Comparison of ENCODE assay signal across 21 cellular contexts in genomic region chr9:99114049-99114440, GRCh38. TPM values are rescaled to one million over a fixed set of nuclear protein-coding genes. Genes with fewer than 3 reads are reported as not detected.
A peak's percentile ranks its signal among the peaks of the same experiment; 100 is the strongest.
DNase-seq lines count a peak whose midpoint lies in the region; ATAC-seq and TF ChIP-seq lines count a peak whose summit lies in the region.
"Had no signal": no experiment of that assay in that cellular context is flagged by ENCODE, and none has a peak within 500 bp of the region (broad histone marks: within the 10 kb centered on the region; RNA-seq: fewer than 3 reads in every experiment).

No MANE protein-coding gene starts in this region.

- no peak for TF ChIP-seq POLR2A in gastroesophageal sphincter (IDR thresholded peaks at IDR 0.05)

- TF ChIP-seq EP300 in gastroesophageal sphincter (IDR thresholded peaks at IDR 0.05), result no peak

- H3K4me1 Mint-ChIP-seq in CD8-positive, alpha-beta T cell (ENCODE audit: low read depth), result peaks cover 90% of the 10 kb centered on the region
- peaks cover 63 to 74% of the 10 kb centered on the region in 2 donors for H3K4me1 Mint-ChIP-seq in effector memory CD8-positive, alpha-beta T cell (ENCODE audit: low read depth in 2 of 2)
- H3K4me1 Mint-ChIP-seq in neural progenitor cell, result peaks cover 12% of the 10 kb centered on the region

- H3K9me3 Mint-ChIP-seq in CD8-positive, alpha-beta T cell, result peaks cover 3% of the 10 kb centered on the region
- H3K9me3 Mint-ChIP-seq in effector memory CD8-positive, alpha-beta T cell, result no peaks in the 10 kb centered on the region
- peaks cover 39% of the 10 kb centered on the region for H3K9me3 Mint-ChIP-seq in neural progenitor cell
- H3K9me3 Mint-ChIP-seq: stimulated activated naive CD8-positive, alpha-beta T cell treated with anti-CD3 and anti-CD28 coated beads, Interleukin-15, Interleukin-2, amounts not matched to agents 100 ng/mL and 50 ng/mL, for 24 hours had no signal

- H3K27me3 Mint-ChIP-seq in CD8-positive, alpha-beta T cell (ENCODE audit: low read depth), result no peaks in the 10 kb centered on the region
- H3K27me3 Mint-ChIP-seq in effector memory CD8-positive, alpha-beta T cell, result no peaks in the 10 kb centered on the region
- H3K27me3 Mint-ChIP-seq in neural progenitor cell (ENCODE audit: insufficient read depth, low read depth), result no peaks in the 10 kb centered on the region
- H3K27me3 Mint-ChIP-seq: stimulated activated naive CD8-positive, alpha-beta T cell treated with anti-CD3 and anti-CD28 coated beads, Interleukin-15, Interleukin-2, amounts not matched to agents 100 ng/mL and 50 ng/mL, for 24 hours had no signal

- peaks cover 96% of the 10 kb centered on the region for H4K20me1 ChIP-seq in neural progenitor cell (ENCODE audit: low read depth)

- no peaks in the 10 kb centered on the region for H3K36me3 ChIP-seq in CD8-positive, alpha-beta T cell (ENCODE audit: insufficient read depth, low read length)
- H3K36me3 ChIP-seq in neural progenitor cell, result no peaks in the 10 kb centered on the region
- no peaks in the 10 kb centered on the region for H3K36me3 ChIP-seq in gastroesophageal sphincter
- H3K36me3 ChIP-seq: cardiac muscle cell, thyroid gland had no signal

- H3K4me2 ChIP-seq in neural progenitor cell, result peak overlapping the region; percentile 8
- H3K4me2 ChIP-seq: hepatocyte, KMS-11 had no signal

- no peak for TF ChIP-seq CTCF in CD8-positive, alpha-beta T cell (IDR thresholded peaks at IDR 0.05)
- TF ChIP-seq CTCF in neural progenitor cell (IDR thresholded peaks at IDR 0.05) (no peak), gastroesophageal sphincter (IDR thresholded peaks at IDR 0.05) (no peak)

- no peak for ATAC-seq in CD8-positive, alpha-beta T cell
- no peak for ATAC-seq in effector memory CD8-positive, alpha-beta T cell (replicated peaks)
- no peak for ATAC-seq in gastroesophageal sphincter

- H3F3A ChIP-seq in neural progenitor cell (ENCODE audit: low read depth), result peaks cover 31% of the 10 kb centered on the region

- POLR2A ChIA-PET in CD8-positive, alpha-beta T cell (lab: Charles Lee), result interaction anchor here (0.8 to 3.4 kb wide), 8 partner anchors 8 to 101 kb away, joined by 3 to 15 read pairs (median 3); partner anchors contain the start of gene TGFBR1

- intact Hi-C loops in CD8-positive, alpha-beta T cell (cut with DNase I, micrococcal nuclease), result loop anchor here in 1 of 2 experiments (5.0 kb wide), 1 partner anchor 708 kb away; the partner anchor contains the start of gene NR4A3

- CTCF ChIA-PET in CD8-positive, alpha-beta T cell (lab: Charles Lee), result interaction anchor here (1.1 to 3.0 kb wide), 11 partner anchors 11 to 116 kb away, joined by 3 to 15 read pairs (median 6); no protein-coding TSS in a partner anchor

- H3K9ac ChIP-seq in neural progenitor cell, result no peak overlapping the region
- H3K9ac ChIP-seq: KMS-11 had no signal

- 40 to 70% methylated on average over 3 of the region's 3 CpGs for WGBS in gastroesophageal sphincter (ENCODE audit: low coverage in 1 of 2), 2 donors

- H3K4me3 Mint-ChIP-seq in CD8-positive, alpha-beta T cell, result peak overlapping the region; percentile 30
- H3K4me3 Mint-ChIP-seq in effector memory CD8-positive, alpha-beta T cell, result peak overlapping the region; percentile 9 to 74
- H3K4me3 Mint-ChIP-seq in neural progenitor cell, result no peak overlapping the region

- DNase-seq in CD8-positive, alpha-beta T cell, result no peak
- DNase-seq in M059J (ENCODE audit: low read depth) (peak; percentile 48), neural progenitor cell (ENCODE audit: low spot score) (no peak), cerebellar nuclear complex (lab: John Stamatoyannopoulos, UW) (no peak)
- DNase-seq in effector memory CD8-positive, alpha-beta T cell, result no peak
- DNase-seq in activated naive CD4-positive, alpha-beta T cell treated with Interleukin-2 at 50 U/mL for 16 hours, result no peak
- DNase-seq: amniotic stem cell; COR-L47; NCI-H1048; NCI-H187 treated with DMSO at 0.1 percent for 48 hours; nucleus accumbens; retina; Right ventricle myocardium superior; stimulated activated CD4-positive, alpha-beta T cell treated with anti-CD3 and anti-CD28 coated beads, Interleukin-12 subunit alpha, Interleukin-12 subunit beta, amount 100 ng/mL, for 4 hours; stimulated activated CD4-positive, alpha-beta T cell treated with anti-CD3 and anti-CD28 coated beads, Interleukin-4, amount 100 ng/mL, for 4 hours; thyroid gland had no signal

- no peak overlapping the region for H3K4me3 ChIP-seq in CD8-positive, alpha-beta T cell (ENCODE audit: low read depth, low read length)
- H3K4me3 ChIP-seq in neural progenitor cell (no peak overlapping the region), gastroesophageal sphincter (no peak overlapping the region)
- H3K4me3 ChIP-seq: cardiac muscle cell, hepatocyte, thyroid gland had no signal

- H3K36me3 Mint-ChIP-seq in CD8-positive, alpha-beta T cell, result peaks cover 4% of the 10 kb centered on the region
- H3K36me3 Mint-ChIP-seq in effector memory CD8-positive, alpha-beta T cell (ENCODE audit: insufficient read depth), result peaks cover 14% of the 10 kb centered on the region
- peaks cover 50% of the 10 kb centered on the region for H3K36me3 Mint-ChIP-seq in neural progenitor cell

- peaks cover 100% of the 10 kb centered on the region for H3K79me2 ChIP-seq in neural progenitor cell (ENCODE audit: low read depth)

- no peaks in the 10 kb centered on the region for H3K9me3 ChIP-seq in CD8-positive, alpha-beta T cell (ENCODE audit: low read length)
- H3K9me3 ChIP-seq in neural progenitor cell (ENCODE audit: low read depth) (no peaks in the 10 kb centered on the region), gastroesophageal sphincter (no peaks in the 10 kb centered on the region)
- H3K9me3 ChIP-seq: thyroid gland had no signal

- H3K4me1 ChIP-seq in CD8-positive, alpha-beta T cell (ENCODE audit: insufficient read depth, low read length), result peaks cover 85% of the 10 kb centered on the region
- H3K4me1 ChIP-seq in neural progenitor cell, result peaks cover 47% of the 10 kb centered on the region
- peaks cover 17 to 72% (median 30%) of the 10 kb centered on the region in 3 donors for H3K4me1 ChIP-seq in gastroesophageal sphincter

- H2AFZ ChIP-seq in neural progenitor cell (replicated peaks), result no peak overlapping the region
- H2AFZ ChIP-seq: hepatocyte had no signal

- H3K27me3 ChIP-seq in CD8-positive, alpha-beta T cell (ENCODE audit: insufficient read depth, low read length), result no peaks in the 10 kb centered on the region
- H3K27me3 ChIP-seq in neural progenitor cell (no peaks in the 10 kb centered on the region), gastroesophageal sphincter (no peaks in the 10 kb centered on the region)
- H3K27me3 ChIP-seq: cardiac muscle cell, hepatocyte, thyroid gland had no signal

- no peak overlapping the region for H3K27ac ChIP-seq in CD8-positive, alpha-beta T cell (ENCODE audit: low read depth, low read length)
- no peak overlapping the region for H3K27ac ChIP-seq in neural progenitor cell
- H3K27ac ChIP-seq in gastroesophageal sphincter, result peak overlapping the region in 2 of 4 donors; percentile 20 to 37
- H3K27ac ChIP-seq: cardiac muscle cell, hepatocyte, KMS-11, thyroid gland had no signal

- H3K27ac Mint-ChIP-seq in CD8-positive, alpha-beta T cell, result peak overlapping the region; percentile 78
- peak overlapping the region; percentile 32 to 63 for H3K27ac Mint-ChIP-seq in effector memory CD8-positive, alpha-beta T cell
- no peak overlapping the region for H3K27ac Mint-ChIP-seq in neural progenitor cell
- H3K27ac Mint-ChIP-seq: stimulated activated naive CD8-positive, alpha-beta T cell treated with anti-CD3 and anti-CD28 coated beads, Interleukin-15, Interleukin-2, amounts not matched to agents 100 ng/mL and 50 ng/mL, for 24 hours had no signal

RNA-seq across cellular contexts. Expression of gene TGFBR1, which starts 9.1 kb away (rescaled TPM):
- total RNA-seq in CD8-positive, alpha-beta T cell, result 10 to 100 TPM; 24.2 to 25.8 TPM
- 28.9 and 48.1 TPM in 2 replicates for total RNA-seq in M059J (2014; rRNA removed; shearing (Covaris generic))
- total RNA-seq in neural progenitor cell (ENCODE audit: low replicate concordance), result 86.8 and 138 TPM in 2 replicates
- total RNA-seq in gastroesophageal sphincter, result 10 to 100 TPM; 37.0 to 65.8 (median 48.8) TPM
